Comparison of ENCODE assay signal across 11 cellular contexts in genomic region chr1:110477041-110477440, GRCh38. TPM values are rescaled to one million over a fixed set of nuclear protein-coding genes. Genes with fewer than 3 reads are reported as not detected.
DNase-seq lines count a peak whose midpoint lies in the region; TF ChIP-seq lines count a peak whose summit lies in the region.
"Had no signal": no experiment of that assay in that cellular context is flagged by ENCODE, and none has a peak within 500 bp of the region (broad histone marks: within the 10 kb centered on the region; RNA-seq: fewer than 3 reads in every experiment).

No MANE protein-coding gene starts in this region.

- POLR2A ChIA-PET in PC-9 (lab: Charles Lee; ENCODE audit: unreplicated experiment) (interaction anchor here (0.6 kb wide), 3 partner anchors 272 to 907 kb away, joined by 3 to 7 read pairs (median 4); no protein-coding TSS in a partner anchor), HEK293T (lab: Yijun Ruan, JAX) (no interaction called here)

- H3K36me3 Mint-ChIP-seq in progenitor cell of endocrine pancreas (ENCODE audit: insufficient read depth) (no peaks in the 10 kb centered on the region), glutamatergic neuron (ENCODE audit: unreplicated experiment) (no peaks in the 10 kb centered on the region)

- intact Hi-C loops in PC-9 (cut with micrococcal nuclease; ENCODE audit: unreplicated experiment) (no loop called here), esophagus squamous epithelium (cut with DNase I) (no loop called here)

- H3K36me3 ChIP-seq in PC-9 (ENCODE audit: low read depth): no peaks in the 10 kb centered on the region
- H3K36me3 ChIP-seq in esophagus squamous epithelium: no peaks in the 10 kb centered on the region
- no peaks in the 10 kb centered on the region for H3K36me3 ChIP-seq in BE2C

- no peaks in the 10 kb centered on the region for H3K27me3 ChIP-seq in PC-9 (ENCODE audit: insufficient read depth, low read depth)
- no peaks in the 10 kb centered on the region for H3K27me3 ChIP-seq in esophagus squamous epithelium
- H3K27me3 ChIP-seq in BE2C: no peaks in the 10 kb centered on the region

- no peaks in the 10 kb centered on the region for H4K20me1 ChIP-seq in PC-9 (ENCODE audit: insufficient read depth)

- peak overlapping the region; percentile 1; the same call in 1 of the 2 replicates for H2AFZ ChIP-seq in PC-9

- no peak for TF ChIP-seq POLR2A in esophagus squamous epithelium (IDR thresholded peaks at IDR 0.05)

- H3K4me3 Mint-ChIP-seq in progenitor cell of endocrine pancreas (ENCODE audit: low read depth) (no peak overlapping the region), glutamatergic neuron (ENCODE audit: unreplicated experiment) (no peak overlapping the region)

- H3K4me1 ChIP-seq in PC-9 (replicated peaks; ENCODE audit: insufficient read depth) (peaks cover 42% of the 10 kb centered on the region), esophagus squamous epithelium (peaks cover 14 to 64% (median 36%) of the 10 kb centered on the region in 3 donors), BE2C (no peaks in the 10 kb centered on the region)

- DNase-seq in GM04503 (ENCODE audit: low read depth) (peak; percentile 23), PC-9 (peak in 1 of 2 experiments; percentile 99), esophagus squamous epithelium (lab: John Stamatoyannopoulos, UW) (no peak), progenitor cell of endocrine pancreas (ENCODE audit: low spot score, unreplicated experiment) (no peak), BE2C (no peak), glutamatergic neuron (no peak), HEK293T (ENCODE audit: extremely low spot score) (no peak)
- DNase-seq: activated CD4-positive, alpha-beta T cell treated with anti-CD3 and anti-CD28 coated beads for 1 hour; NCI-H510A had no signal

- peak overlapping the region; percentile 55 for H3K4me2 ChIP-seq in PC-9

- H3K27ac Mint-ChIP-seq in progenitor cell of endocrine pancreas: peak overlapping the region; percentile 83
- no peak overlapping the region for H3K27ac Mint-ChIP-seq in glutamatergic neuron (ENCODE audit: unreplicated experiment)

- H3K27ac ChIP-seq in PC-9 (peak overlapping the region; percentile 88), esophagus squamous epithelium (peak overlapping the region; percentile 71 to 73 (median 72))

- H3K9me3 Mint-ChIP-seq in progenitor cell of endocrine pancreas (ENCODE audit: low read depth) (no peaks in the 10 kb centered on the region), glutamatergic neuron (ENCODE audit: unreplicated experiment) (peaks cover 3% of the 10 kb centered on the region)

- no peaks in the 10 kb centered on the region for H3K9me3 ChIP-seq in PC-9 (ENCODE audit: insufficient read depth, low read depth)
- no peaks in the 10 kb centered on the region for H3K9me3 ChIP-seq in esophagus squamous epithelium
- no peaks in the 10 kb centered on the region for H3K9me3 ChIP-seq in BE2C

- peaks cover 30% of the 10 kb centered on the region for H3F3A ChIP-seq in PC-9 (ENCODE audit: insufficient read depth, low read depth)

- H3K4me1 Mint-ChIP-seq in progenitor cell of endocrine pancreas (ENCODE audit: low read depth) (peaks cover 25% of the 10 kb centered on the region), glutamatergic neuron (ENCODE audit: low read depth, unreplicated experiment) (no peaks in the 10 kb centered on the region)

- CTCF ChIA-PET in PC-9 (lab: Charles Lee): interaction anchor here (0.7 to 1.2 kb wide), 3 partner anchors 17 to 269 kb away, joined by 3 read pairs; no protein-coding TSS in a partner anchor
- CTCF ChIA-PET in HEK293T (lab: Yijun Ruan, JAX): interaction anchor here (1.7 kb wide), 1 partner anchor 19 kb away, joined by 10 read pairs; no protein-coding TSS in a partner anchor

- no TSS peak for BruUV-seq in PC-9 (replicated peaks; lab: Mats Ljungman, UMichigan)

- TF ChIP-seq CTCF in PC-9 (conservative IDR thresholded peaks at IDR 0.05) (no peak), esophagus squamous epithelium (IDR thresholded peaks at IDR 0.05) (no peak), progenitor cell of endocrine pancreas (IDR thresholded peaks at IDR 0.05; ENCODE audit: unreplicated experiment) (no peak), BE2C (IDR thresholded peaks at IDR 0.05; ENCODE audit: low read depth, low read length) (no peak), glutamatergic neuron (IDR thresholded peaks at IDR 0.05; ENCODE audit: partially characterized antibody, unreplicated experiment) (no peak)

- no peaks in the 10 kb centered on the region for H3K9me2 ChIP-seq in PC-9 (ENCODE audit: insufficient read depth)

- WGBS in esophagus squamous epithelium, 2 donors: 34 to 72% methylated on average over 2 of the region's 2 CpGs

- H3K79me2 ChIP-seq in PC-9 (ENCODE audit: low read depth): no peaks in the 10 kb centered on the region

- H3K27me3 Mint-ChIP-seq in progenitor cell of endocrine pancreas (peaks cover 15% of the 10 kb centered on the region), glutamatergic neuron (ENCODE audit: unreplicated experiment) (peaks cover 10% of the 10 kb centered on the region)

- H3K4me3 ChIP-seq in PC-9: no peak overlapping the region
- no peak overlapping the region for H3K4me3 ChIP-seq in esophagus squamous epithelium
- no peak overlapping the region for H3K4me3 ChIP-seq in BE2C (ENCODE audit: low read depth, low read length)

TF ChIP-seq in HEK293T, 16 proteins besides CTCF, POLR2A, EP300 and RAD21:
- no peak for TF ChIP-seq TARDBP (IDR thresholded peaks at IDR 0.05)
- no peak for TF ChIP-seq ELF4 (IDR thresholded peaks at IDR 0.05)
- no peak for TF ChIP-seq SP1 (IDR thresholded peaks at IDR 0.05)
- TF ChIP-seq CTBP1 (IDR thresholded peaks at IDR 0.05; ENCODE audit: borderline replicate concordance): no peak
- no peak for TF ChIP-seq L3MBTL2 (conservative IDR thresholded peaks at IDR 0.05)
- TF ChIP-seq FOXM1 (IDR thresholded peaks at IDR 0.05; ENCODE audit: borderline replicate concordance): no peak
- TF ChIP-seq NFRKB (IDR thresholded peaks at IDR 0.05): no peak
- no peak for TF ChIP-seq FOXA1 (IDR thresholded peaks at IDR 0.05)
- no peak for TF ChIP-seq SUZ12 (IDR thresholded peaks at IDR 0.05)
- TF ChIP-seq, protein P1, sequence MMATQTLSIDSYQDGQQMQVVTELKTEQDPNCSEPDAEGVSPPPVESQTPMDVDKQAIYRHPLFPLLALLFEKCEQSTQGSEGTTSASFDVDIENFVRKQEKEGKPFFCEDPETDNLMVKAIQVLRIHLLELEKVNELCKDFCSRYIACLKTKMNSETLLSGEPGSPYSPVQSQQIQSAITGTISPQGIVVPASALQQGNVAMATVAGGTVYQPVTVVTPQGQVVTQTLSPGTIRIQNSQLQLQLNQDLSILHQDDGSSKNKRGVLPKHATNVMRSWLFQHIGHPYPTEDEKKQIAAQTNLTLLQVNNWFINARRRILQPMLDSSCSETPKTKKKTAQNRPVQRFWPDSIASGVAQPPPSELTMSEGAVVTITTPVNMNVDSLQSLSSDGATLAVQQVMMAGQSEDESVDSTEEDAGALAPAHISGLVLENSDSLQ (IDR thresholded peaks at IDR 0.05): no peak
- no peak for TF ChIP-seq HDGF (IDR thresholded peaks at IDR 0.05; ENCODE audit: borderline replicate concordance)
- no peak for TF ChIP-seq FOXK2 (IDR thresholded peaks at IDR 0.05)
- TF ChIP-seq BHLHE40 (IDR thresholded peaks at IDR 0.05; ENCODE audit: borderline replicate concordance): no peak
TF ChIP-seq in HEK293T: peak in this region for 0.

RNA-seq across cellular contexts. Expression of gene PROK1, which starts 26.1 kb away (rescaled TPM):
- not detected in 2 replicates for total RNA-seq in PC-9 (2021)
- total RNA-seq in esophagus squamous epithelium: 1 to 10 TPM in 1 of 4 donors, under 1 TPM in 1, not detected in 2; 0.35 to 2.3 TPM
- total RNA-seq in progenitor cell of endocrine pancreas: not detected in 2 replicates
- 2.2 TPM for polyA plus RNA-seq in BE2C (2012; ENCODE audit: insufficient read depth, insufficient read length, low read depth)
- not detected for total RNA-seq in glutamatergic neuron (ENCODE audit: unreplicated experiment)
- total RNA-seq: skeletal muscle tissue had no signal

RNA-seq across cellular contexts. Expression of gene KCNA10, which starts 41.9 kb away (rescaled TPM):
- total RNA-seq in PC-9 (2021): not detected in 2 replicates
- not detected for total RNA-seq in esophagus squamous epithelium
- not detected in 2 replicates for total RNA-seq in progenitor cell of endocrine pancreas
- polyA plus RNA-seq in BE2C (2012; ENCODE audit: insufficient read depth, insufficient read length, low read depth): not detected
- not detected for total RNA-seq in glutamatergic neuron (ENCODE audit: unreplicated experiment)
- total RNA-seq: temporal lobe had no signal
